Comparison of ENCODE assay signal across 9 cellular contexts in genomic region chr11:11010624-11011127, GRCh38.
DNase-seq lines count a peak whose midpoint lies in the region; ATAC-seq and TF ChIP-seq lines count a peak whose summit lies in the region.
"Had no signal": no experiment of that assay in that cellular context is flagged by ENCODE, and none has a peak within 500 bp of the region (broad histone marks: within the 10 kb centered on the region; RNA-seq: fewer than 3 reads in every experiment).

No MANE protein-coding gene starts in this region.

- H3K27ac ChIP-seq in OCI-LY3 (ENCODE audit: low read length) (no peak overlapping the region), osteoblast (ENCODE audit: low read depth, low read length) (no peak overlapping the region)

- peak; percentile 17 for DNase-seq in EL
- DNase-seq in fibroblast of villous mesenchyme (ENCODE audit: low read depth): peak; percentile 14
- DNase-seq in osteoblast (ENCODE audit: insufficient read length, low spot score, missing footprints): no peak
- DNase-seq in activated CD4-positive, alpha-beta T cell treated with anti-CD3 and anti-CD28 coated beads for 48 hours: no peak
- no peak for DNase-seq in natural killer cell treated with Interleukin-12 subunit alpha and Interleukin-12 subunit beta and Interleukin-15 and Interleukin-18, amount 100 ng/mL, for 72 hours (ENCODE audit: low spot score)
- DNase-seq in activated CD4-positive, alpha-beta T cell treated with anti-CD3 and anti-CD28 coated beads for 36 hours: no peak

- no peak overlapping the region for H3K9ac ChIP-seq in OCI-LY3 (ENCODE audit: low read length)

- H3K27ac Mint-ChIP-seq in natural killer cell treated with Interleukin-12 subunit alpha and Interleukin-12 subunit beta and Interleukin-15 and Interleukin-18, amount 100 ng/mL, for 72 hours: no peak overlapping the region
- no peak overlapping the region for H3K27ac Mint-ChIP-seq in activated CD4-positive, alpha-beta T cell treated with anti-CD3 and anti-CD28 coated beads for 36 hours
- H3K27ac Mint-ChIP-seq: stimulated activated naive CD8-positive, alpha-beta T cell treated with anti-CD3 and anti-CD28 coated beads, Interleukin-15, Interleukin-2, amounts not matched to agents 100 ng/mL and 50 ng/mL, for 24 hours had no signal

- no peak for ATAC-seq in natural killer cell treated with Interleukin-12 subunit alpha and Interleukin-12 subunit beta and Interleukin-15 and Interleukin-18, amount 100 ng/mL, for 72 hours
- no peak for ATAC-seq in HG03432 (IDR thresholded peaks at IDR 0.05; ENCODE audit: unreplicated experiment)
- no peak for ATAC-seq in activated CD4-positive, alpha-beta T cell treated with anti-CD3 and anti-CD28 coated beads for 36 hours

- H3K4me3 Mint-ChIP-seq in natural killer cell treated with Interleukin-12 subunit alpha and Interleukin-12 subunit beta and Interleukin-15 and Interleukin-18, amount 100 ng/mL, for 72 hours: no peak overlapping the region
- no peak overlapping the region for H3K4me3 Mint-ChIP-seq in activated CD4-positive, alpha-beta T cell treated with anti-CD3 and anti-CD28 coated beads for 36 hours
- H3K4me3 Mint-ChIP-seq: stimulated activated naive CD8-positive, alpha-beta T cell treated with anti-CD3 and anti-CD28 coated beads, Interleukin-15, Interleukin-2, amounts not matched to agents 100 ng/mL and 50 ng/mL, for 24 hours had no signal

- H3K36me3 Mint-ChIP-seq in natural killer cell treated with Interleukin-12 subunit alpha and Interleukin-12 subunit beta and Interleukin-15 and Interleukin-18, amount 100 ng/mL, for 72 hours: no peaks in the 10 kb centered on the region
- no peaks in the 10 kb centered on the region for H3K36me3 Mint-ChIP-seq in activated CD4-positive, alpha-beta T cell treated with anti-CD3 and anti-CD28 coated beads for 36 hours (ENCODE audit: low read depth)

- no peaks in the 10 kb centered on the region for H3K9me3 ChIP-seq in OCI-LY3 (ENCODE audit: insufficient read depth, low read length)
- H3K9me3 ChIP-seq in osteoblast (ENCODE audit: low read depth, low read length): no peaks in the 10 kb centered on the region

- POLR2A ChIA-PET in activated CD4-positive, alpha-beta T cell treated with anti-CD3 and anti-CD28 coated beads for 36 hours (lab: Charles Lee): no interaction called here

- H4K20me1 ChIP-seq in OCI-LY3 (ENCODE audit: insufficient read depth, low read length): peaks cover 3% of the 10 kb centered on the region; the same call in 1 of the 2 replicates
- no peaks in the 10 kb centered on the region for H4K20me1 ChIP-seq in osteoblast (ENCODE audit: insufficient read depth, low read length)

- H2AFZ ChIP-seq in OCI-LY3 (ENCODE audit: low read depth, low read length): no peak overlapping the region
- peak overlapping the region; percentile 20 for H2AFZ ChIP-seq in osteoblast (ENCODE audit: low read length)

- CTCF ChIA-PET in activated CD4-positive, alpha-beta T cell treated with anti-CD3 and anti-CD28 coated beads for 36 hours (lab: Charles Lee): interaction anchor here (0.7 to 1.8 kb wide), 4 partner anchors 17 to 245 kb away, joined by 3 to 9 read pairs (median 3); no protein-coding TSS in a partner anchor

- no peak overlapping the region for H3K4me2 ChIP-seq in OCI-LY3 (ENCODE audit: low read length)
- H3K4me2 ChIP-seq in osteoblast (ENCODE audit: insufficient read depth, low read length): peak overlapping the region; percentile 52

- H3K27me3 Mint-ChIP-seq in natural killer cell treated with Interleukin-12 subunit alpha and Interleukin-12 subunit beta and Interleukin-15 and Interleukin-18, amount 100 ng/mL, for 72 hours: peaks cover 34 to 60% of the 10 kb centered on the region in 2 donors
- peaks cover 23% of the 10 kb centered on the region for H3K27me3 Mint-ChIP-seq in activated CD4-positive, alpha-beta T cell treated with anti-CD3 and anti-CD28 coated beads for 36 hours

- H3K27me3 ChIP-seq in OCI-LY3 (ENCODE audit: low read depth, low read length): peaks cover 69% of the 10 kb centered on the region
- peaks cover 39% of the 10 kb centered on the region for H3K27me3 ChIP-seq in osteoblast (ENCODE audit: insufficient read depth, low read length)

- H3K4me1 Mint-ChIP-seq in natural killer cell treated with Interleukin-12 subunit alpha and Interleukin-12 subunit beta and Interleukin-15 and Interleukin-18, amount 100 ng/mL, for 72 hours (ENCODE audit: low read depth in 2 of 2): no peaks in the 10 kb centered on the region
- H3K4me1 Mint-ChIP-seq in activated CD4-positive, alpha-beta T cell treated with anti-CD3 and anti-CD28 coated beads for 36 hours: no peaks in the 10 kb centered on the region

- H3K79me2 ChIP-seq in OCI-LY3 (ENCODE audit: low read length) (no peaks in the 10 kb centered on the region), osteoblast (ENCODE audit: insufficient read depth, low read length) (no peaks in the 10 kb centered on the region)

- intact Hi-C loops in activated CD4-positive, alpha-beta T cell treated with anti-CD3 and anti-CD28 coated beads for 36 hours (cut with DNase I, micrococcal nuclease): no loop called here

- H3K4me1 ChIP-seq in OCI-LY3 (ENCODE audit: low read length): peaks cover 16% of the 10 kb centered on the region
- H3K4me1 ChIP-seq in osteoblast (ENCODE audit: insufficient read depth, low read length): peaks cover 6% of the 10 kb centered on the region

- H3K4me3 ChIP-seq in OCI-LY3 (ENCODE audit: low read length): no peak overlapping the region
- no peak overlapping the region for H3K4me3 ChIP-seq in fibroblast of villous mesenchyme (ENCODE audit: low read depth, low read length)
- H3K4me3 ChIP-seq in osteoblast (ENCODE audit: insufficient read depth, low read length): peak overlapping the region; percentile 23

- H3K9me3 Mint-ChIP-seq in natural killer cell treated with Interleukin-12 subunit alpha and Interleukin-12 subunit beta and Interleukin-15 and Interleukin-18, amount 100 ng/mL, for 72 hours: no peaks in the 10 kb centered on the region
- no peaks in the 10 kb centered on the region for H3K9me3 Mint-ChIP-seq in activated CD4-positive, alpha-beta T cell treated with anti-CD3 and anti-CD28 coated beads for 36 hours (ENCODE audit: low read depth)
- H3K9me3 Mint-ChIP-seq: stimulated activated naive CD8-positive, alpha-beta T cell treated with anti-CD3 and anti-CD28 coated beads, Interleukin-15, Interleukin-2, amounts not matched to agents 100 ng/mL and 50 ng/mL, for 24 hours had no signal

- no peaks in the 10 kb centered on the region for H3K36me3 ChIP-seq in OCI-LY3 (replicated peaks; ENCODE audit: low read depth, low read length)
- no peaks in the 10 kb centered on the region for H3K36me3 ChIP-seq in osteoblast (ENCODE audit: insufficient read depth, low read length)

- TF ChIP-seq CTCF in OCI-LY3 (IDR thresholded peaks at IDR 0.05; ENCODE audit: low read depth, low read length) (peak; percentile 12; the same call in 1 of the 2 replicates), fibroblast of villous mesenchyme (IDR thresholded peaks at IDR 0.05; ENCODE audit: insufficient read depth, low read depth, low read length) (peak; percentile 43), osteoblast (IDR thresholded peaks at IDR 0.05; ENCODE audit: extremely low read depth, low read depth, low read length) (peak; percentile 47)

Comparison
In these comparisons a context has a peak if more than half of its experiments do, and no peak if none do; other contexts are left out.
1. DNase-seq: peak in EL (single experiment) and fibroblast of villous mesenchyme (single experiment); none in osteoblast (single experiment), activated CD4-positive, alpha-beta T cell treated with anti-CD3 and anti-CD28 coated beads for 48 hours (single experiment), natural killer cell treated with Interleukin-12 subunit alpha and Interleukin-12 subunit beta and Interleukin-15 and Interleukin-18, amount 100 ng/mL, for 72 hours (single experiment) and activated CD4-positive, alpha-beta T cell treated with anti-CD3 and anti-CD28 coated beads for 36 hours (single experiment).
2. Peak in every context shown above with its lines, with median percentiles within 50 percentile points of each other: CTCF ChIP-seq.